ENCODE assay signal across 1 cellular context in genomic region chr1:45604239-45604638, GRCh38.
TF ChIP-seq lines count a peak whose summit lies in the region.

No MANE protein-coding gene starts in this region.

TF ChIP-seq in K562, 482 proteins besides CTCF, POLR2A, EP300 and RAD21:
- TF ChIP-seq IRF2 (CRISPR knock-in tag; IDR thresholded peaks at IDR 0.05) (no peak), HDAC2 (IDR thresholded peaks at IDR 0.05) (0 out of 2 replicates have a peak, but pooled peaks have one; percentile 29), FOXK1 (CRISPR knock-in tag; IDR thresholded peaks at IDR 0.05; ENCODE audit: borderline replicate concordance) (no peak), PRPF4 (IDR thresholded peaks at IDR 0.05; ENCODE audit: insufficient read depth, low read depth, low read length, poor library complexity, severe bottlenecking) (no peak), CSDE1 (IDR thresholded peaks at IDR 0.05) (no peak), KDM1A (IDR thresholded peaks at IDR 0.05) (0 out of 4 replicates have a peak, but pooled peaks of 1 of the 2 experiments have one; percentile 12), CXXC5 (CRISPR knock-in tag; IDR thresholded peaks at IDR 0.05) (no peak), BCOR (IDR thresholded peaks at IDR 0.05) (peak; percentile 83), DNMT1 (IDR thresholded peaks at IDR 0.05) (no peak), BACH1 (tag; IDR thresholded peaks at IDR 0.05) (no peak), RBM25 (IDR thresholded peaks at IDR 0.05; ENCODE audit: low read depth, low read length, severe bottlenecking) (peak; percentile 89), ADNP (tag; IDR thresholded peaks at IDR 0.05) (peak; percentile 78)
- TF ChIP-seq, protein P1, sequence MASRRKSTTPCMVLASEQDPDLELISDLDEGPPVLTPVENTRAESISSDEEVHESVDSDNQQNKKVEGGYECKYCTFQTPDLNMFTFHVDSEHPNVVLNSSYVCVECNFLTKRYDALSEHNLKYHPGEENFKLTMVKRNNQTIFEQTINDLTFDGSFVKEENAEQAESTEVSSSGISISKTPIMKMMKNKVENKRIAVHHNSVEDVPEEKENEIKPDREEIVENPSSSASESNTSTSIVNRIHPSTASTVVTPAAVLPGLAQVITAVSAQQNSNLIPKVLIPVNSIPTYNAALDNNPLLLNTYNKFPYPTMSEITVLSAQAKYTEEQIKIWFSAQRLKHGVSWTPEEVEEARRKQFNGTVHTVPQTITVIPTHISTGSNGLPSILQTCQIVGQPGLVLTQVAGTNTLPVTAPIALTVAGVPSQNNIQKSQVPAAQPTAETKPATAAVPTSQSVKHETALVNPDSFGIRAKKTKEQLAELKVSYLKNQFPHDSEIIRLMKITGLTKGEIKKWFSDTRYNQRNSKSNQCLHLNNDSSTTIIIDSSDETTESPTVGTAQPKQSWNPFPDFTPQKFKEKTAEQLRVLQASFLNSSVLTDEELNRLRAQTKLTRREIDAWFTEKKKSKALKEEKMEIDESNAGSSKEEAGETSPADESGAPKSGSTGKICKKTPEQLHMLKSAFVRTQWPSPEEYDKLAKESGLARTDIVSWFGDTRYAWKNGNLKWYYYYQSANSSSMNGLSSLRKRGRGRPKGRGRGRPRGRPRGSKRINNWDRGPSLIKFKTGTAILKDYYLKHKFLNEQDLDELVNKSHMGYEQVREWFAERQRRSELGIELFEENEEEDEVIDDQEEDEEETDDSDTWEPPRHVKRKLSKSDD (conservative IDR thresholded peaks at IDR 0.05; ENCODE audit: low read length) = no peak
- TF ChIP-seq, protein P2, sequence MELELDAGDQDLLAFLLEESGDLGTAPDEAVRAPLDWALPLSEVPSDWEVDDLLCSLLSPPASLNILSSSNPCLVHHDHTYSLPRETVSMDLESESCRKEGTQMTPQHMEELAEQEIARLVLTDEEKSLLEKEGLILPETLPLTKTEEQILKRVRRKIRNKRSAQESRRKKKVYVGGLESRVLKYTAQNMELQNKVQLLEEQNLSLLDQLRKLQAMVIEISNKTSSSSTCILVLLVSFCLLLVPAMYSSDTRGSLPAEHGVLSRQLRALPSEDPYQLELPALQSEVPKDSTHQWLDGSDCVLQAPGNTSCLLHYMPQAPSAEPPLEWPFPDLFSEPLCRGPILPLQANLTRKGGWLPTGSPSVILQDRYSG (tag; conservative IDR thresholded peaks at IDR 0.05; ENCODE audit: low read depth) = no peak
